Comparison of ENCODE assay signal across 9 cellular contexts in genomic region chr5:78886650-78887230, GRCh38.
DNase-seq lines count a peak whose midpoint lies in the region; ATAC-seq, FAIRE-seq and TF ChIP-seq lines count a peak whose summit lies in the region.
"Had no signal": no experiment of that assay in that cellular context is flagged by ENCODE, and none has a peak within 500 bp of the region (broad histone marks: within the 10 kb centered on the region; RNA-seq: fewer than 3 reads in every experiment).

No MANE protein-coding gene starts in this region.

- FAIRE-seq in bronchial epithelial cell (lab: Jason Lieb, UNC) (no peak), RCC 7860 (lab: Jason Lieb, UNC) (no peak)

- H3K4me2 ChIP-seq in neural cell (ENCODE audit: low read length), result no peak overlapping the region

- TF ChIP-seq CTCF in bronchial epithelial cell (IDR thresholded peaks at IDR 0.05; ENCODE audit: insufficient read depth, low read length, severe bottlenecking), result peak; percentile 36
- TF ChIP-seq CTCF in neural cell (IDR thresholded peaks at IDR 0.05; ENCODE audit: poor library complexity, severe bottlenecking), result peak; percentile 48

- DNase-seq in DMS114 treated with DMSO at 0.1 percent for 48 hours (lab: John Stamatoyannopoulos, UW; ENCODE audit: unreplicated experiment) (peak; percentile 5), bronchial epithelial cell (ENCODE audit: low read depth) (peak; percentile 16), NOMO-1 treated with DMSO at 0.1 percent for 48 hours (lab: John Stamatoyannopoulos, UW; ENCODE audit: unreplicated experiment) (no peak), hippocampal formation (lab: John Stamatoyannopoulos, UW) (no peak), RCC 7860 (ENCODE audit: low spot score) (no peak)
- DNase-seq: NCI-H1105 had no signal

- H3K4me3 ChIP-seq in bronchial epithelial cell (ENCODE audit: low read depth, low read length), result no peak overlapping the region
- no peak overlapping the region for H3K4me3 ChIP-seq in neural cell (ENCODE audit: low read length)

- H3K9ac ChIP-seq in neural cell (ENCODE audit: low read length), result no peak overlapping the region

- no peaks in the 10 kb centered on the region for H4K20me1 ChIP-seq in neural cell (ENCODE audit: insufficient read depth)

- no peak for ATAC-seq in HG02973 (IDR thresholded peaks at IDR 0.05; ENCODE audit: unreplicated experiment)

- H3K36me3 ChIP-seq in bronchial epithelial cell (ENCODE audit: control insufficient read depth, insufficient read depth, low read length) (no peaks in the 10 kb centered on the region), neural cell (ENCODE audit: insufficient read depth, low read length) (no peaks in the 10 kb centered on the region)

- H3K79me2 ChIP-seq in neural cell (replicated peaks; ENCODE audit: insufficient read depth, low read length), result no peaks in the 10 kb centered on the region

- no peaks in the 10 kb centered on the region for H3K9me3 ChIP-seq in neural cell (ENCODE audit: low read length)

- no peak overlapping the region for H2AFZ ChIP-seq in neural cell (ENCODE audit: low read depth, low read length)

- H3K27me3 ChIP-seq in bronchial epithelial cell (ENCODE audit: control insufficient read depth, insufficient read depth, low read length), result no peaks in the 10 kb centered on the region
- no peaks in the 10 kb centered on the region for H3K27me3 ChIP-seq in neural cell (ENCODE audit: insufficient read depth, low read depth, low read length)

- no peaks in the 10 kb centered on the region for H3F3A ChIP-seq in neural cell (ENCODE audit: insufficient read depth, low read length, poor library complexity, severe bottlenecking)

- TF ChIP-seq RAD21 in Ishikawa (IDR thresholded peaks at IDR 0.05; ENCODE audit: low read depth) (0 out of 2 replicates have a peak, but pooled peaks have one; percentile 14), neural cell (conservative IDR thresholded peaks at IDR 0.05) (no peak)

- TF ChIP-seq EP300 in Ishikawa (IDR thresholded peaks at IDR 0.05; ENCODE audit: borderline replicate concordance), result no peak
- TF ChIP-seq EP300 in neural cell (conservative IDR thresholded peaks at IDR 0.05; ENCODE audit: poor library complexity, severe bottlenecking), result no peak

- no peak overlapping the region for H3K27ac ChIP-seq in neural cell (ENCODE audit: low read length)

- no peaks in the 10 kb centered on the region for H3K9me2 ChIP-seq in neural cell (ENCODE audit: insufficient read depth, low read length)

TF ChIP-seq in Ishikawa, 13 proteins besides CTCF, POLR2A, EP300 and RAD21:
- TF ChIP-seq TEAD4 (IDR thresholded peaks at IDR 0.05), result no peak

TF ChIP-seq in neural cell, 6 proteins besides CTCF, POLR2A, EP300 and RAD21:
- TF ChIP-seq MXI1 (conservative IDR thresholded peaks at IDR 0.05; ENCODE audit: poor library complexity, severe bottlenecking) (no peak), POLR2AphosphoS5 (IDR thresholded peaks at IDR 0.05) (no peak), TAF1 (IDR thresholded peaks at IDR 0.05; ENCODE audit: low read depth) (no peak), SMC3 (conservative IDR thresholded peaks at IDR 0.05; ENCODE audit: poor library complexity) (peak; percentile 39), EZH2 (IDR thresholded peaks at IDR 0.05; ENCODE audit: borderline replicate concordance, insufficient read depth, low read length, poor library complexity, severe bottlenecking) (no peak)
- TF ChIP-seq, protein P1, sequence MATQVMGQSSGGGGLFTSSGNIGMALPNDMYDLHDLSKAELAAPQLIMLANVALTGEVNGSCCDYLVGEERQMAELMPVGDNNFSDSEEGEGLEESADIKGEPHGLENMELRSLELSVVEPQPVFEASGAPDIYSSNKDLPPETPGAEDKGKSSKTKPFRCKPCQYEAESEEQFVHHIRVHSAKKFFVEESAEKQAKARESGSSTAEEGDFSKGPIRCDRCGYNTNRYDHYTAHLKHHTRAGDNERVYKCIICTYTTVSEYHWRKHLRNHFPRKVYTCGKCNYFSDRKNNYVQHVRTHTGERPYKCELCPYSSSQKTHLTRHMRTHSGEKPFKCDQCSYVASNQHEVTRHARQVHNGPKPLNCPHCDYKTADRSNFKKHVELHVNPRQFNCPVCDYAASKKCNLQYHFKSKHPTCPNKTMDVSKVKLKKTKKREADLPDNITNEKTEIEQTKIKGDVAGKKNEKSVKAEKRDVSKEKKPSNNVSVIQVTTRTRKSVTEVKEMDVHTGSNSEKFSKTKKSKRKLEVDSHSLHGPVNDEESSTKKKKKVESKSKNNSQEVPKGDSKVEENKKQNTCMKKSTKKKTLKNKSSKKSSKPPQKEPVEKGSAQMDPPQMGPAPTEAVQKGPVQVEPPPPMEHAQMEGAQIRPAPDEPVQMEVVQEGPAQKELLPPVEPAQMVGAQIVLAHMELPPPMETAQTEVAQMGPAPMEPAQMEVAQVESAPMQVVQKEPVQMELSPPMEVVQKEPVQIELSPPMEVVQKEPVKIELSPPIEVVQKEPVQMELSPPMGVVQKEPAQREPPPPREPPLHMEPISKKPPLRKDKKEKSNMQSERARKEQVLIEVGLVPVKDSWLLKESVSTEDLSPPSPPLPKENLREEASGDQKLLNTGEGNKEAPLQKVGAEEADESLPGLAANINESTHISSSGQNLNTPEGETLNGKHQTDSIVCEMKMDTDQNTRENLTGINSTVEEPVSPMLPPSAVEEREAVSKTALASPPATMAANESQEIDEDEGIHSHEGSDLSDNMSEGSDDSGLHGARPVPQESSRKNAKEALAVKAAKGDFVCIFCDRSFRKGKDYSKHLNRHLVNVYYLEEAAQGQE (IDR thresholded peaks at IDR 0.05; ENCODE audit: borderline replicate concordance), result no peak

Comparison
In these comparisons a context has a peak if more than half of its experiments do, and no peak if none do; other contexts are left out.
1. DNase-seq: peak in DMS114 treated with DMSO at 0.1 percent for 48 hours (single experiment) and bronchial epithelial cell (single experiment); none in NOMO-1 treated with DMSO at 0.1 percent for 48 hours (single experiment), hippocampal formation (0 of 2) and RCC 7860 (single experiment).